ENCODE assay signal across 15 cellular contexts in genomic region chr5:88861213-88861612, GRCh38. TPM values are rescaled to one million over a fixed set of nuclear protein-coding genes. Genes with fewer than 3 reads are reported as not detected.
"Had no signal": no experiment of that assay in that cellular context is flagged by ENCODE, and none has a peak within 500 bp of the region (broad histone marks: within the 10 kb centered on the region; RNA-seq: fewer than 3 reads in every experiment).

No MANE protein-coding gene starts in this region.

- ATAC-seq: activated T-helper 17 cell treated with anti-CD3 and anti-CD28 coated beads, Interleukin-2, amount 50 U/mL, for 72 hours; natural killer cell; sciatic nerve had no signal

- H3K27ac ChIP-seq: prostate gland, testis had no signal

- H3K4me1 ChIP-seq: prostate gland, testis had no signal

- H3K4me3 ChIP-seq: prostate gland, testis had no signal

- H3K36me3 ChIP-seq: prostate gland had no signal

- DNase-seq: activated CD4-positive, alpha-beta T cell treated with anti-CD3 and anti-CD28 coated beads, Interleukin-2, amount 10 ng/mL, durations not matched to agents 7 days and 5 days; activated CD4-positive, CD25-positive, alpha-beta regulatory T cell; activated naive CD4-positive, alpha-beta T cell treated with anti-CD3 and anti-CD28 coated beads for 36 hours; activated T-cell treated with anti-CD3 and anti-CD28 coated beads for 4 hours; kidney; natural killer cell; SHP77 treated with DMSO at 0.1 percent for 48 hours; stimulated activated CD4-positive, alpha-beta T cell treated with anti-CD3 and anti-CD28 coated beads, Interleukin-12 subunit alpha, Interleukin-12 subunit beta, amount 100 ng/mL, for 4 hours; stimulated activated CD4-positive, alpha-beta T cell treated with anti-CD3 and anti-CD28 coated beads, Interleukin-2, amount 100 ng/mL, for 48 hours; stimulated activated CD8-positive, alpha-beta memory T cell treated with anti-CD3 and anti-CD28 coated beads, Interleukin-4, amount 100 ng/mL, for 48 hours; T-helper 2 cell; testis had no signal

- H3K9me3 ChIP-seq: prostate gland, testis had no signal

- H3K27me3 ChIP-seq: testis had no signal

RNA-seq across cellular contexts. Expression of gene MEF2C, which starts 21.8 kb away (rescaled TPM):
- total RNA-seq: activated naive CD4-positive, alpha-beta T cell treated with anti-CD3 and anti-CD28 coated beads for 36 hours had no signal
